Comparison of ENCODE assay signal across 13 cellular contexts in the genomic region with DNA sequence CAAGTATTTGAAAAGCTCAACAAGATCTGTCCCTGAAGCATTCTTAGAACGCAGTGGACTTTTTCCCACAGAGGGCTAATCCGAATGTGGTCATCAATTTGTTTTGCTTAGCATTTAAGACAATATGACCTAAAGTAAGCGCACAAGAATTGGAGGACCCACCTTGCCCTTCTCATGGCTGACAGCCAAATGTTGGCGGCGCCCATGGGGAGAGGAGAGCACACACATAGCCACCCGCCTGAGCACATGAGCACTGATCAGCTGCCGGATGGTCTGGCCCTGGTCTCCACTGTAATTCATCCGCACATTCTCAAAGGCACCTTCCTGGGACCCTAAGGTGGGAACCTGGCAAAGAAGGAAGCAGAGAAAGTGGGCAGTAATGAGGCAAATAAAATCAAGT.
"Had no signal": no experiment of that assay in that cellular context is flagged by ENCODE, and none has a peak within 500 bp of the region (broad histone marks: within the 10 kb centered on the region; RNA-seq: fewer than 3 reads in every experiment).

No MANE protein-coding gene starts in this region.

- H3K27ac Mint-ChIP-seq: activated CD4-positive, alpha-beta T cell treated with anti-CD3 and anti-CD28 coated beads for 36 hours; activated CD8-positive, alpha-beta T cell treated with anti-CD3 and anti-CD28 coated beads for 36 hours; activated naive CD4-positive, alpha-beta T cell treated with anti-CD3 and anti-CD28 coated beads for 36 hours; activated T-helper 2 cell treated with anti-CD3 and anti-CD28 coated beads, Interferon-gamma antibody, Interleukin-2, Interleukin-4, amounts not matched to agents 10 μg/mL and 5 μg/mL and 100 μg/mL, durations not matched to agents 14 hours and 24 hours and 36 hours; stimulated activated effector memory CD8-positive, alpha-beta T cell treated with anti-CD3 and anti-CD28 coated beads, Interleukin-12 subunit alpha, Interleukin-12 subunit beta, amount 100 ng/mL, for 72 hours had no signal

- H3K4me1 Mint-ChIP-seq: naive thymus-derived CD8-positive, alpha-beta T cell; stimulated activated effector memory CD8-positive, alpha-beta T cell treated with anti-CD3 and anti-CD28 coated beads, Interleukin-12 subunit alpha, Interleukin-12 subunit beta, amount 100 ng/mL, for 72 hours had no signal

- DNase-seq: activated CD8-positive, alpha-beta T cell treated with anti-CD3 and anti-CD28 coated beads for 36 hours; activated T-cell treated with anti-CD3 and anti-CD28 coated beads, Interleukin-2, amount 50 U/mL, for 24 hours; adrenal gland; foreskin melanocyte; naive thymus-derived CD8-positive, alpha-beta T cell; stimulated activated CD4-positive, alpha-beta T cell treated with anti-CD3 and anti-CD28 coated beads, Interleukin-4, amount 100 ng/mL, for 24 hours; T-helper 17 cell had no signal

- H3K27me3 Mint-ChIP-seq: activated CD4-positive, alpha-beta T cell treated with anti-CD3 and anti-CD28 coated beads for 36 hours; activated CD8-positive, alpha-beta T cell treated with anti-CD3 and anti-CD28 coated beads for 36 hours; activated T-cell treated with anti-CD3 and anti-CD28 coated beads, Interleukin-2, amount 50 U/mL, for 24 hours; naive thymus-derived CD8-positive, alpha-beta T cell; T-helper 17 cell had no signal

- H3K4me3 Mint-ChIP-seq: activated CD4-positive, alpha-beta T cell treated with anti-CD3 and anti-CD28 coated beads for 36 hours; activated CD8-positive, alpha-beta T cell treated with anti-CD3 and anti-CD28 coated beads for 36 hours; activated naive CD4-positive, alpha-beta T cell treated with anti-CD3 and anti-CD28 coated beads for 36 hours; activated T-cell treated with anti-CD3 and anti-CD28 coated beads, Interleukin-2, amount 50 U/mL, for 24 hours; naive thymus-derived CD8-positive, alpha-beta T cell; stimulated activated effector memory CD8-positive, alpha-beta T cell treated with anti-CD3 and anti-CD28 coated beads, Interleukin-12 subunit alpha, Interleukin-12 subunit beta, amount 100 ng/mL, for 72 hours; T-helper 17 cell had no signal

- H3K9me3 ChIP-seq: adrenal gland, thoracic aorta had no signal

- H3K9me3 Mint-ChIP-seq: activated CD8-positive, alpha-beta T cell treated with anti-CD3 and anti-CD28 coated beads for 36 hours; activated naive CD4-positive, alpha-beta T cell treated with anti-CD3 and anti-CD28 coated beads for 36 hours; activated T-cell treated with anti-CD3 and anti-CD28 coated beads, Interleukin-2, amount 50 U/mL, for 24 hours; activated T-helper 2 cell treated with anti-CD3 and anti-CD28 coated beads, Interferon-gamma antibody, Interleukin-2, Interleukin-4, amounts not matched to agents 10 μg/mL and 5 μg/mL and 100 μg/mL, durations not matched to agents 14 hours and 24 hours and 36 hours; naive thymus-derived CD8-positive, alpha-beta T cell; stimulated activated effector memory CD8-positive, alpha-beta T cell treated with anti-CD3 and anti-CD28 coated beads, Interleukin-12 subunit alpha, Interleukin-12 subunit beta, amount 100 ng/mL, for 72 hours had no signal

- ATAC-seq: activated CD4-positive, alpha-beta T cell treated with anti-CD3 and anti-CD28 coated beads for 36 hours; activated CD8-positive, alpha-beta T cell treated with anti-CD3 and anti-CD28 coated beads for 36 hours; naive thymus-derived CD8-positive, alpha-beta T cell; sciatic nerve; T-helper 17 cell had no signal

- H3K27me3 ChIP-seq: adrenal gland had no signal

- H3K27ac ChIP-seq: thoracic aorta had no signal

- H3K4me3 ChIP-seq: adrenal gland, thoracic aorta had no signal
